ENCODE assay signal across 1 cellular context in the genomic region with DNA sequence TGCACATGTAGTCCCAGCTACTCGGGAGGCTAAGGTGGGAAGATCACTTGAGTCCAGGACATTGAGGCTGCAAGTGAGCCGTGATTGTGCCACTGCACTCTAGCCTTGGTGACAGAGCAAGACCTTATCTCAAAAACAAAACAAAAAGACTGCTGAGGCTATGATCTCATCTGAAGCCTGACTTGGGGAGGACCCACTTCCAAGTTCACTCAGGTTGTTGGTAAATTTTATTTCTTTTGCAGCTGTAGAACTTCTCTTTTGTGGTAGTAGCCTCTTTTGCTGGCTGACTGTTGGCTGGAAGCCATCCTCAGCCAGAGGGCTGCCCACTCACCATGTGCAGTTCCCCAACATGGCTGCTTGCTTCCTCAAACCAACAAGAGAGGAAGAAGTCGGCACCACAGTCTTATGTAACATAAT.
TF ChIP-seq lines count a peak whose summit lies in the region.

No MANE protein-coding gene starts in this region.

TF ChIP-seq in HEK293, 187 proteins besides CTCF, POLR2A, EP300 and RAD21 (continued from another document):
- TF ChIP-seq, protein P1, sequence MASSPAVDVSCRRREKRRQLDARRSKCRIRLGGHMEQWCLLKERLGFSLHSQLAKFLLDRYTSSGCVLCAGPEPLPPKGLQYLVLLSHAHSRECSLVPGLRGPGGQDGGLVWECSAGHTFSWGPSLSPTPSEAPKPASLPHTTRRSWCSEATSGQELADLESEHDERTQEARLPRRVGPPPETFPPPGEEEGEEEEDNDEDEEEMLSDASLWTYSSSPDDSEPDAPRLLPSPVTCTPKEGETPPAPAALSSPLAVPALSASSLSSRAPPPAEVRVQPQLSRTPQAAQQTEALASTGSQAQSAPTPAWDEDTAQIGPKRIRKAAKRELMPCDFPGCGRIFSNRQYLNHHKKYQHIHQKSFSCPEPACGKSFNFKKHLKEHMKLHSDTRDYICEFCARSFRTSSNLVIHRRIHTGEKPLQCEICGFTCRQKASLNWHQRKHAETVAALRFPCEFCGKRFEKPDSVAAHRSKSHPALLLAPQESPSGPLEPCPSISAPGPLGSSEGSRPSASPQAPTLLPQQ (tag by site-specific recombination; IDR thresholded peaks at IDR 0.05): peak; percentile 89
- TF ChIP-seq, protein P2, sequence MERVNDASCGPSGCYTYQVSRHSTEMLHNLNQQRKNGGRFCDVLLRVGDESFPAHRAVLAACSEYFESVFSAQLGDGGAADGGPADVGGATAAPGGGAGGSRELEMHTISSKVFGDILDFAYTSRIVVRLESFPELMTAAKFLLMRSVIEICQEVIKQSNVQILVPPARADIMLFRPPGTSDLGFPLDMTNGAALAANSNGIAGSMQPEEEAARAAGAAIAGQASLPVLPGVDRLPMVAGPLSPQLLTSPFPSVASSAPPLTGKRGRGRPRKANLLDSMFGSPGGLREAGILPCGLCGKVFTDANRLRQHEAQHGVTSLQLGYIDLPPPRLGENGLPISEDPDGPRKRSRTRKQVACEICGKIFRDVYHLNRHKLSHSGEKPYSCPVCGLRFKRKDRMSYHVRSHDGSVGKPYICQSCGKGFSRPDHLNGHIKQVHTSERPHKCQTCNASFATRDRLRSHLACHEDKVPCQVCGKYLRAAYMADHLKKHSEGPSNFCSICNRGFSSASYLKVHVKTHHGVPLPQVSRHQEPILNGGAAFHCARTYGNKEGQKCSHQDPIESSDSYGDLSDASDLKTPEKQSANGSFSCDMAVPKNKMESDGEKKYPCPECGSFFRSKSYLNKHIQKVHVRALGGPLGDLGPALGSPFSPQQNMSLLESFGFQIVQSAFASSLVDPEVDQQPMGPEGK (tag by site-specific recombination; IDR thresholded peaks at IDR 0.05): no peak
- TF ChIP-seq ZNF792 (tag by site-specific recombination; IDR thresholded peaks at IDR 0.05) (no peak), ZFP69B (tag by site-specific recombination; IDR thresholded peaks at IDR 0.05) (0 out of 2 replicates have a peak, but pooled peaks have one; percentile 65), ZBTB44 (tag by site-specific recombination; IDR thresholded peaks at IDR 0.05) (no peak), TCF7L2 (IDR thresholded peaks at IDR 0.05; ENCODE audit: borderline replicate concordance, low read depth, low read length) (no peak), SETDB1 (IDR thresholded peaks at IDR 0.05; ENCODE audit: insufficient read length, low read length) (peak; percentile 44), KLF16 (tag by site-specific recombination; IDR thresholded peaks at IDR 0.05) (no peak), ZNF837 (tag by site-specific recombination; IDR thresholded peaks at IDR 0.05) (no peak), MZF1 (tag by site-specific recombination; IDR thresholded peaks at IDR 0.05; ENCODE audit: borderline replicate concordance) (no peak), FEZF1 (tag by site-specific recombination; IDR thresholded peaks at IDR 0.05) (peak; percentile 67), ZNF600 (tag by site-specific recombination; IDR thresholded peaks at IDR 0.05) (0 out of 2 replicates have a peak, but pooled peaks have one; percentile 27)
- TF ChIP-seq, protein P3, sequence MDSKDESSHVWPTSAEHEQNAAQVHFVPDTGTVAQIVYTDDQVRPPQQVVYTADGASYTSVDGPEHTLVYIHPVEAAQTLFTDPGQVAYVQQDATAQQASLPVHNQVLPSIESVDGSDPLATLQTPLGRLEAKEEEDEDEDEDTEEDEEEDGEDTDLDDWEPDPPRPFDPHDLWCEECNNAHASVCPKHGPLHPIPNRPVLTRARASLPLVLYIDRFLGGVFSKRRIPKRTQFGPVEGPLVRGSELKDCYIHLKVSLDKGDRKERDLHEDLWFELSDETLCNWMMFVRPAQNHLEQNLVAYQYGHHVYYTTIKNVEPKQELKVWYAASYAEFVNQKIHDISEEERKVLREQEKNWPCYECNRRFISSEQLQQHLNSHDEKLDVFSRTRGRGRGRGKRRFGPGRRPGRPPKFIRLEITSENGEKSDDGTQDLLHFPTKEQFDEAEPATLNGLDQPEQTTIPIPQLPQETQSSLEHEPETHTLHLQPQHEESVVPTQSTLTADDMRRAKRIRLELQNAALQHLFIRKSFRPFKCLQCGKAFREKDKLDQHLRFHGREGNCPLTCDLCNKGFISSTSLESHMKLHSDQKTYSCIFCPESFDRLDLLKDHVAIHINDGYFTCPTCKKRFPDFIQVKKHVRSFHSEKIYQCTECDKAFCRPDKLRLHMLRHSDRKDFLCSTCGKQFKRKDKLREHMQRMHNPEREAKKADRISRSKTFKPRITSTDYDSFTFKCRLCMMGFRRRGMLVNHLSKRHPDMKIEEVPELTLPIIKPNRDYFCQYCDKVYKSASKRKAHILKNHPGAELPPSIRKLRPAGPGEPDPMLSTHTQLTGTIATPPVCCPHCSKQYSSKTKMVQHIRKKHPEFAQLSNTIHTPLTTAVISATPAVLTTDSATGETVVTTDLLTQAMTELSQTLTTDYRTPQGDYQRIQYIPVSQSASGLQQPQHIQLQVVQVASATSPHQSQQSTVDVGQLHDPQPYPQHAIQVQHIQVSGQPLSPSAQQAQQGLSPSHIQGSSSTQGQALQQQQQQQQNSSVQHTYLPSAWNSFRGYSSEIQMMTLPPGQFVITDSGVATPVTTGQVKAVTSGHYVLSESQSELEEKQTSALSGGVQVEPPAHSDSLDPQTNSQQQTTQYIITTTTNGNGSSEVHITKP (tag by site-specific recombination; IDR thresholded peaks at IDR 0.05): 0 out of 2 replicates have a peak, but pooled peaks have one; percentile 30
